In genomic region chr10:17652585-17652984, GRCh38 we compare ENCODE assay signal across 21 cellular contexts. TPM values are rescaled to one million over a fixed set of nuclear protein-coding genes. Genes with fewer than 3 reads are reported as not detected.
DNase-seq lines count a peak whose midpoint lies in the region; ATAC-seq and TF ChIP-seq lines count a peak whose summit lies in the region.
"Had no signal": no experiment of that assay in that cellular context is flagged by ENCODE, and none has a peak within 500 bp of the region (broad histone marks: within the 10 kb centered on the region; RNA-seq: fewer than 3 reads in every experiment).

No MANE protein-coding gene starts in this region.

- peaks cover 11% of the 10 kb centered on the region for H4K20me1 ChIP-seq in Loucy (ENCODE audit: insufficient read depth, low read length, poor library complexity, severe bottlenecking)

- no peak overlapping the region for H3K27ac ChIP-seq in foreskin keratinocyte
- H3K27ac ChIP-seq: lower lobe of right lung had no signal

- peaks cover 13% of the 10 kb centered on the region for H3K9me3 ChIP-seq in Loucy (ENCODE audit: insufficient read depth, low read depth, low read length)
- H3K9me3 ChIP-seq: lower lobe of right lung had no signal

- peaks cover 0 to 4% (median under 1%) of the 10 kb centered on the region in 6 donors for H3K9me3 Mint-ChIP-seq in immature natural killer cell

- no peak overlapping the region for H2AFZ ChIP-seq in Loucy (ENCODE audit: low read length)

- DNase-seq in Caki2 (ENCODE audit: low read depth) (peak; percentile 18), foreskin keratinocyte (no peak), DMS 273 treated with DMSO at 0.1 percent for 48 hours (lab: John Stamatoyannopoulos, UW) (no peak), immature natural killer cell (no peak), OCI-M2 (lab: John Stamatoyannopoulos, UW; ENCODE audit: unreplicated experiment) (no peak)
- DNase-seq: activated CD4-positive, alpha-beta T cell treated with anti-CD3 and anti-CD28 coated beads for 36 hours; activated naive CD8-positive, alpha-beta T cell treated with anti-CD3 and anti-CD28 coated beads for 36 hours; activated T-cell treated with anti-CD3 and anti-CD28 coated beads, Interleukin-2, amount 50 U/mL, for 24 hours; caudate nucleus; effector memory CD4-positive, alpha-beta T cell; foreskin fibroblast; lower lobe of right lung; NCI-H1436; NCI-H2227 treated with DMSO at 0.1 percent for 48 hours; retina; SHP77 treated with DMSO at 0.1 percent for 48 hours had no signal

- H3K36me3 ChIP-seq in Loucy (ENCODE audit: insufficient read depth, low read length), result peaks cover 23% of the 10 kb centered on the region
- H3K36me3 ChIP-seq: lower lobe of right lung had no signal

- H3K4me1 ChIP-seq in Loucy (ENCODE audit: insufficient read depth, low read length, poor library complexity, severe bottlenecking), result peaks cover 54% of the 10 kb centered on the region
- H3K4me1 ChIP-seq in foreskin keratinocyte, result peaks cover 12% of the 10 kb centered on the region

- H3K4me3 Mint-ChIP-seq in immature natural killer cell, result no peak overlapping the region
- H3K4me3 Mint-ChIP-seq: activated CD4-positive, alpha-beta T cell treated with anti-CD3 and anti-CD28 coated beads for 36 hours; activated naive CD8-positive, alpha-beta T cell treated with anti-CD3 and anti-CD28 coated beads for 36 hours; activated T-cell treated with anti-CD3 and anti-CD28 coated beads, Interleukin-2, amount 50 U/mL, for 24 hours; natural killer cell treated with Interleukin-12 subunit alpha and Interleukin-12 subunit beta and Interleukin-15 and Interleukin-18, amount 100 ng/mL, for 72 hours; T-helper 2 cell treated with Interferon-gamma antibody and Interleukin-4, amounts not matched to agents 5 μg/mL and 100 μg/mL, for 36 hours had no signal

- TF ChIP-seq CTCF in Loucy (conservative IDR thresholded peaks at IDR 0.05; ENCODE audit: low read length), result no peak
- TF ChIP-seq CTCF in foreskin keratinocyte (conservative IDR thresholded peaks at IDR 0.05), result no peak

- H3K27me3 ChIP-seq in Loucy (ENCODE audit: insufficient read depth, low read length, poor library complexity, severe bottlenecking), result no peaks in the 10 kb centered on the region
- H3K27me3 ChIP-seq in foreskin keratinocyte, result no peaks in the 10 kb centered on the region

- H3K4me3 ChIP-seq in Loucy (ENCODE audit: low read length, poor library complexity, severe bottlenecking), result no peak overlapping the region
- H3K4me3 ChIP-seq: lower lobe of right lung had no signal

- peaks cover 4 to 8% (median 7%) of the 10 kb centered on the region in 3 donors for H3K36me3 Mint-ChIP-seq in immature natural killer cell

- no peak overlapping the region for H3K9ac ChIP-seq in Loucy (ENCODE audit: low read depth, low read length, poor library complexity, severe bottlenecking)

- peaks cover 99% of the 10 kb centered on the region for H3K79me2 ChIP-seq in Loucy (ENCODE audit: insufficient read depth, low read length)

- H3K9me2 ChIP-seq in Loucy (replicated peaks; ENCODE audit: low read depth, low read length), result no peaks in the 10 kb centered on the region

- peaks cover 11% of the 10 kb centered on the region for H3F3A ChIP-seq in Loucy (ENCODE audit: low read depth)

- peak overlapping the region; percentile 93 for H3K4me2 ChIP-seq in Loucy (ENCODE audit: low read depth, low read length, poor library complexity, severe bottlenecking)

- ATAC-seq in GM21786 (IDR thresholded peaks at IDR 0.05; ENCODE audit: unreplicated experiment) (peak; percentile 34), foreskin keratinocyte (peak; percentile 51), GM18498 (IDR thresholded peaks at IDR 0.05; ENCODE audit: unreplicated experiment) (no peak)
- ATAC-seq: activated CD4-positive, alpha-beta T cell treated with anti-CD3 and anti-CD28 coated beads for 36 hours had no signal

- H3K27me3 Mint-ChIP-seq in immature natural killer cell (ENCODE audit: low read depth in 3 of 3), result peaks cover 4 to 7% (median 5%) of the 10 kb centered on the region in 3 donors
- H3K27me3 Mint-ChIP-seq: activated CD4-positive, alpha-beta T cell treated with anti-CD3 and anti-CD28 coated beads for 36 hours; activated naive CD8-positive, alpha-beta T cell treated with anti-CD3 and anti-CD28 coated beads for 36 hours; activated T-cell treated with anti-CD3 and anti-CD28 coated beads, Interleukin-2, amount 50 U/mL, for 24 hours; natural killer cell treated with Interleukin-12 subunit alpha and Interleukin-12 subunit beta and Interleukin-15 and Interleukin-18, amount 100 ng/mL, for 72 hours had no signal

- H3K4me1 Mint-ChIP-seq in immature natural killer cell, result peaks cover 73 to 97% of the 10 kb centered on the region in 2 donors

- in situ Hi-C loops in Caki2 (cut with HindIII; ENCODE audit: low pct_unique_long_range_greater_than_20kb, low sequenced_read_pairs), result no loop called here

- peak overlapping the region in 1 of 6 donors; percentile 12 for H3K27ac Mint-ChIP-seq in immature natural killer cell
- H3K27ac Mint-ChIP-seq: activated naive CD8-positive, alpha-beta T cell treated with anti-CD3 and anti-CD28 coated beads for 36 hours; T-helper 2 cell treated with Interferon-gamma antibody and Interleukin-4, amounts not matched to agents 5 μg/mL and 100 μg/mL, for 36 hours had no signal

RNA-seq across cellular contexts. Expression of gene STAM, which starts 8.6 kb away (rescaled TPM):
- total RNA-seq in Caki2 (2014; rRNA removed; shearing (Covaris generic); ENCODE audit: low replicate concordance), result 14.3 and 23.6 TPM in 2 replicates
- total RNA-seq in foreskin keratinocyte, result 28.4 and 29.4 TPM in 2 replicates
- polyA plus RNA-seq in foreskin keratinocyte (9.8 and 12.0 TPM in 2 replicates), immature natural killer cell (1 to 10 TPM; 7.3 to 10.0 (median 7.9) TPM)

RNA-seq across cellular contexts. Expression of gene HACD1, which starts 35.4 kb away (rescaled TPM):
- 87.0 and 91.9 TPM in 2 replicates for total RNA-seq in Caki2 (2014; rRNA removed; shearing (Covaris generic); ENCODE audit: low replicate concordance)
- 20.2 and 22.1 TPM in 2 replicates for total RNA-seq in foreskin keratinocyte
- polyA plus RNA-seq in foreskin keratinocyte (27.7 and 33.4 TPM in 2 replicates), immature natural killer cell (1 to 10 TPM in 2 of 3 donors, under 1 TPM in 1; 0.47 to 5.3 (median 1.9) TPM)
